In the genomic region with DNA sequence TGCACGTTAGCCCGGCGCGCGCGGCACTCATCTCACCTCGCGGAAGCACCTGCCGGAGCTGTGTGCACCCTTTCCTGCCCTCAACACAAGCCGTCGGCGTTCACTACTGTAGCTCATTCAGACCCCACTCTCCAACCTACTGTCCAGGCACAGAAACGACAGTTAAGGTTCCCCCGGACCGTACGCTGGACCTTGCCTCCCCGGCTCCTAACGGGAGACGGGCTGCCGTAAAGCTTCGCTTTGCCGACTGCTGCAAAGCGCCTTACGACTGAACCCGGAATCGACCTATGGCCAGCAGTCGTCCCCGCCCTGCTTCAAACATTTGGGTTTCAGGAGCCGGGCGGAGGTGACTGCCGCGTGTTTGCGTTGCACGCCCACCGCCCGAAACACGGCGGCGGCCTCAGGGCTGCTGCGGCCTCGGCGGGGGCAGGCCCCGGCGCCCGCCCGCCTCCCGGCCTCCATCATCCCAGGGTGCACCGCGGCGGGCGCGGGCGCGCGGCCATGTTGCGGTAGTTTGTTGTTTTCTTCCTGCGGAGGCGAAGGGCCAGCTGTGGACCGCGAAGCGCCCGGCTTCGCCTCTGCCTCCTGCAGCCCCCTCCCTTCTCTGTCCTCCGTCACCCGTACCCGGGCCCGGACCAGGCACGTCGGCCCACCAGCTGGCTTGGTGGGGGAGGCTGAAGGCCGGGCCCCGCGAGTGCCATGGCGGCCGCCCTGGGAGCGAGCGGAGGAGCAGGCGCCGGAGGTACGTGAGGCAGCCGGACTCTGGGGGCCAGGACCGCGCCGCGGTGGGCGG, we compare ENCODE assay signal across 8 cellular contexts. TPM values are rescaled to one million over a fixed set of nuclear protein-coding genes. Genes with fewer than 3 reads are reported as not detected.
DNase-seq lines count a peak whose midpoint lies in the region; ATAC-seq and TF ChIP-seq lines count a peak whose summit lies in the region.

RBM33 (plus strand) TSS at position 484 of the 793 bp plus-strand sequence; CDS start at position 700, 216 bp downstream.

- no peaks in the 10 kb centered on the region; the same call in 1 of the 2 replicates for H3K27me3 Mint-ChIP-seq in HFFc6 (ENCODE audit: insufficient read depth)
- H3K27me3 Mint-ChIP-seq in activated naive CD4-positive, alpha-beta T cell treated with anti-CD3 and anti-CD28 coated beads, Interleukin-2, amount 50 U/mL, for 24 hours: no peaks in the 10 kb centered on the region

- H3K27ac ChIP-seq in temporal lobe (ENCODE audit: low read depth, low read length): peak within 1 kb of the TSS; percentile 78

- peak within 1 kb of the TSS; percentile 80 for H3K4me3 ChIP-seq in GM08714 (ENCODE audit: low read length)

- H3K4me1 Mint-ChIP-seq in HFFc6 (ENCODE audit: low read depth): peaks cover 24% of the 10 kb centered on the region
- peaks cover 45% of the 10 kb centered on the region for H3K4me1 Mint-ChIP-seq in activated naive CD4-positive, alpha-beta T cell treated with anti-CD3 and anti-CD28 coated beads, Interleukin-2, amount 50 U/mL, for 24 hours

- peak; percentile 79 for DNase-seq in HFFc6
- DNase-seq in NAMALWA (ENCODE audit: low spot score): peak; percentile 94
- DNase-seq in glomerular visceral epithelial cell (ENCODE audit: extremely low spot score): peak; percentile 77
- peak; percentile 35 for DNase-seq in omental fat pad (ENCODE audit: low spot score)

- TF ChIP-seq CTCF in HFFc6 (IDR thresholded peaks at IDR 0.05) (no peak), omental fat pad (IDR thresholded peaks at IDR 0.05) (no peak)

- H3K9me3 Mint-ChIP-seq in HFFc6: peaks cover 21% of the 10 kb centered on the region
- H3K9me3 Mint-ChIP-seq in activated naive CD4-positive, alpha-beta T cell treated with anti-CD3 and anti-CD28 coated beads, Interleukin-2, amount 50 U/mL, for 24 hours: peaks cover 4% of the 10 kb centered on the region

- peaks cover 66% of the 10 kb centered on the region for H3K36me3 Mint-ChIP-seq in HFFc6 (ENCODE audit: low read depth)
- peaks cover 42% of the 10 kb centered on the region for H3K36me3 Mint-ChIP-seq in activated naive CD4-positive, alpha-beta T cell treated with anti-CD3 and anti-CD28 coated beads, Interleukin-2, amount 50 U/mL, for 24 hours

- peak within 1 kb of the TSS; percentile 90 for H3K4me3 Mint-ChIP-seq in HFFc6
- peak within 1 kb of the TSS; percentile 99 for H3K4me3 Mint-ChIP-seq in activated naive CD4-positive, alpha-beta T cell treated with anti-CD3 and anti-CD28 coated beads, Interleukin-2, amount 50 U/mL, for 24 hours

- peak; percentile 92 for ATAC-seq in SK-N-SH treated with all-trans-retinoic acid at 6 μM for 48 hours
- peak; percentile 92 for ATAC-seq in omental fat pad (ENCODE audit: low FRiP score)

- H3K27ac Mint-ChIP-seq in HFFc6: peak within 1 kb of the TSS; percentile 92
- peak within 1 kb of the TSS; percentile 99 for H3K27ac Mint-ChIP-seq in activated naive CD4-positive, alpha-beta T cell treated with anti-CD3 and anti-CD28 coated beads, Interleukin-2, amount 50 U/mL, for 24 hours

TF ChIP-seq in SK-N-SH treated with all-trans-retinoic acid at 6 μM for 48 hours, 23 proteins besides CTCF, POLR2A, EP300 and RAD21:
- TF ChIP-seq, protein P1, sequence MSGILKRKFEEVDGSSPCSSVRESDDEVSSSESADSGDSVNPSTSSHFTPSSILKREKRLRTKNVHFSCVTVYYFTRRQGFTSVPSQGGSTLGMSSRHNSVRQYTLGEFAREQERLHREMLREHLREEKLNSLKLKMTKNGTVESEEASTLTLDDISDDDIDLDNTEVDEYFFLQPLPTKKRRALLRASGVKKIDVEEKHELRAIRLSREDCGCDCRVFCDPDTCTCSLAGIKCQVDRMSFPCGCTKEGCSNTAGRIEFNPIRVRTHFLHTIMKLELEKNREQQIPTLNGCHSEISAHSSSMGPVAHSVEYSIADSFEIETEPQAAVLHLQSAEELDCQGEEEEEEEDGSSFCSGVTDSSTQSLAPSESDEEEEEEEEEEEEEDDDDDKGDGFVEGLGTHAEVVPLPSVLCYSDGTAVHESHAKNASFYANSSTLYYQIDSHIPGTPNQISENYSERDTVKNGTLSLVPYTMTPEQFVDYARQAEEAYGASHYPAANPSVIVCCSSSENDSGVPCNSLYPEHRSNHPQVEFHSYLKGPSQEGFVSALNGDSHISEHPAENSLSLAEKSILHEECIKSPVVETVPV (CRISPR knock-in tag; IDR thresholded peaks at IDR 0.05): no peak
- TF ChIP-seq ZFP3 (CRISPR knock-in tag; IDR thresholded peaks at IDR 0.05) (peak; percentile 57; the same call in 1 of the 2 replicates), BACH2 (CRISPR knock-in tag; IDR thresholded peaks at IDR 0.05; ENCODE audit: borderline replicate concordance) (0 out of 2 replicates have a peak, but pooled peaks have one; percentile 53), POU6F1 (CRISPR knock-in tag; IDR thresholded peaks at IDR 0.05; ENCODE audit: borderline replicate concordance, low read depth) (no peak), CSDC2 (CRISPR knock-in tag; IDR thresholded peaks at IDR 0.05) (no peak), ZNF8 (CRISPR knock-in tag; IDR thresholded peaks at IDR 0.05) (no peak), SNAI2 (CRISPR knock-in tag; IDR thresholded peaks at IDR 0.05) (peak; percentile 72), TOX (CRISPR knock-in tag; IDR thresholded peaks at IDR 0.05; ENCODE audit: borderline replicate concordance) (no peak)
- TF ChIP-seq, protein P2, sequence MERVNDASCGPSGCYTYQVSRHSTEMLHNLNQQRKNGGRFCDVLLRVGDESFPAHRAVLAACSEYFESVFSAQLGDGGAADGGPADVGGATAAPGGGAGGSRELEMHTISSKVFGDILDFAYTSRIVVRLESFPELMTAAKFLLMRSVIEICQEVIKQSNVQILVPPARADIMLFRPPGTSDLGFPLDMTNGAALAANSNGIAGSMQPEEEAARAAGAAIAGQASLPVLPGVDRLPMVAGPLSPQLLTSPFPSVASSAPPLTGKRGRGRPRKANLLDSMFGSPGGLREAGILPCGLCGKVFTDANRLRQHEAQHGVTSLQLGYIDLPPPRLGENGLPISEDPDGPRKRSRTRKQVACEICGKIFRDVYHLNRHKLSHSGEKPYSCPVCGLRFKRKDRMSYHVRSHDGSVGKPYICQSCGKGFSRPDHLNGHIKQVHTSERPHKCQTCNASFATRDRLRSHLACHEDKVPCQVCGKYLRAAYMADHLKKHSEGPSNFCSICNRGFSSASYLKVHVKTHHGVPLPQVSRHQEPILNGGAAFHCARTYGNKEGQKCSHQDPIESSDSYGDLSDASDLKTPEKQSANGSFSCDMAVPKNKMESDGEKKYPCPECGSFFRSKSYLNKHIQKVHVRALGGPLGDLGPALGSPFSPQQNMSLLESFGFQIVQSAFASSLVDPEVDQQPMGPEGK (CRISPR knock-in tag; IDR thresholded peaks at IDR 0.05; ENCODE audit: borderline replicate concordance): no peak

RNA-seq across cellular contexts. Expression of gene RBM33, which starts in this region (rescaled TPM):
- 10 to 100 TPM; 31.5 to 38.9 (median 34.5) TPM for total RNA-seq in HFFc6 (2021; fragmentation: NEBNext Ultra II Directional; extraction: Animal tissue kit (Norgen Biotek cat#: 25700))
- total RNA-seq in omental fat pad: 10 to 100 TPM; 19.5 to 53.4 (median 32.0) TPM
- total RNA-seq in temporal lobe: 28.0 TPM

Comparison
In these comparisons a context has a peak if more than half of its experiments do, and no peak if none do; other contexts are left out.
1. Peak in every context shown above with its lines: DNase-seq, ATAC-seq, H3K4me3 ChIP-seq and H3K27ac ChIP-seq.
2. DNase-seq: peak in every context shown above with its lines; median percentile 94 in NAMALWA; 79 in HFFc6; 77 in glomerular visceral epithelial cell; 35 in omental fat pad.